Comparison of ENCODE assay signal across 1 cellular context in genomic region chr5:290200-290599, GRCh38. TPM values are rescaled to one million over a fixed set of nuclear protein-coding genes. Genes with fewer than 3 reads are reported as not detected.
"Had no signal": no experiment of that assay in that cellular context is flagged by ENCODE, and none has a peak within 500 bp of the region (broad histone marks: within the 10 kb centered on the region; RNA-seq: fewer than 3 reads in every experiment).

No MANE protein-coding gene starts in this region.

RNA-seq across cellular contexts. Expression of gene AHRR, which starts 31.3 kb away (rescaled TPM):
- total RNA-seq: ascending aorta had no signal
